9 cellular contexts compared by ENCODE assay signal in the genomic region with DNA sequence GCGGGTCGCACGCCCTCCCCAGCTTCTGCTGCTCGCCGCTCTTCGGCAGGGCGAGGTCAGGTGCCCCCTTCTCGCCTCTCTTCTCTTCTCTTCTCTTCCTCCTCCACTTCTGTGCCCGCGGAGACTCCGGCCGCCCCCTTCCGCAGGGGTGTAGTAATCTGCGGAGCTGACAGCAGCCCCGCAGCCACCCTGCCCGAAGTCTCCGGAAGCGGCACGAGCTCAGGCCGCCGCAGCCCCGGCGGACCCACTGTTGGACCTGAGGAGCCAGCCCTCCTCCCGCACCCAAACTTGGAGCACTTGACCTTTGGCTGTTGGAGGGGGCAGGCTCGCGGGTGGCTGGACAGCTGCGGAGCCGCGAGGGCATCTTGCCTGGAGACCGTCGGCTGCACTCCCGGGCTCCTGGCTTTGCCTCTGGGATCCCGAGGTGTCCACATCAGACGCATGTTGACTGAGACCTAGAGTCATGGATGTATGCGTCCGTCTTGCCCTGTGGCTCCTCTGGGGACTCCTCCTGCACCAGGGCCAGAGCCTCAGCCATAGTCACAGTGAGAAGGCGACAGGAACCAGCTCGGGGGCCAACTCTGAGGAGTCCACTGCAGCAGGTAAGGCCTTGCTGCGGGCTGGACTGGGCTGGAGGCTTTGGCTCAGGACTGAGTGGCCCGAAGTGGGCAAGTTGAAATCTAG. TPM values are rescaled to one million over a fixed set of nuclear protein-coding genes. Genes with fewer than 3 reads are reported as not detected.
DNase-seq lines count a peak whose midpoint lies in the region; ATAC-seq, FAIRE-seq and TF ChIP-seq lines count a peak whose summit lies in the region.
"Had no signal": no experiment of that assay in that cellular context is flagged by ENCODE, and none has a peak within 500 bp of the region (broad histone marks: within the 10 kb centered on the region; RNA-seq: fewer than 3 reads in every experiment).

No MANE protein-coding gene starts in this region.

- no peaks in the 10 kb centered on the region for H3K9me3 ChIP-seq in pancreas

- no peak for TF ChIP-seq CTCF in pancreas (IDR thresholded peaks at IDR 0.05)

- FAIRE-seq in pancreas (lab: Jason Lieb, UNC): no peak
- FAIRE-seq: islet of Langerhans had no signal

- no peaks in the 10 kb centered on the region for H3K27me3 ChIP-seq in pancreas

- H3K36me3 ChIP-seq in pancreas: no peaks in the 10 kb centered on the region

- H3K4me3 ChIP-seq in pancreas: peak overlapping the region; percentile 80 to 92 (median 82)

- DNase-seq in NCI-H82 (lab: John Stamatoyannopoulos, UW): peak; percentile 29
- DNase-seq in NCI-H82 treated with DMSO at 0.1 percent for 48 hours (lab: John Stamatoyannopoulos, UW; ENCODE audit: unreplicated experiment): no peak
- DNase-seq in NCI-H748 treated with DMSO at 0.1 percent for 48 hours (lab: John Stamatoyannopoulos, UW): peak; percentile 17
- peak; percentile 55 for DNase-seq in activated naive CD4-positive, alpha-beta T cell treated with anti-CD3 and anti-CD28 coated beads, Interleukin-2, amount 50 U/mL, for 16 hours
- peak; percentile 88 for DNase-seq in Right ventricle myocardium inferior (ENCODE audit: missing footprints)
- peak in 4 of 6 donors; percentile 21 to 84 (median 53) for DNase-seq in pancreas
- no peak for DNase-seq in cerebellar nuclear complex (lab: John Stamatoyannopoulos, UW)

- ATAC-seq in HG02798 (IDR thresholded peaks at IDR 0.05; ENCODE audit: poor library complexity, unreplicated experiment) (peak; percentile 14), Right ventricle myocardium inferior (peak; percentile 4), pancreas (peak; percentile 8 to 23 (median 22))

- H3K4me1 ChIP-seq in pancreas: peaks cover 16 to 37% (median 33%) of the 10 kb centered on the region in 3 donors

- WGBS in pancreas, 2 donors: 1 to 2% methylated on average over 32 to 40 of the region's 40 CpGs

- intact Hi-C loops in Right ventricle myocardium inferior (cut with DNase I) (loop anchor here (1.0 to 5.0 kb wide), 2 partner anchors 131 to 216 kb away; no protein-coding TSS in a partner anchor), pancreas (cut with DNase I) (no loop called here)

- H3K27ac ChIP-seq in pancreas: peak overlapping the region; percentile 85 to 96 (median 96)

RNA-seq across cellular contexts. Expression of gene STIM1, which starts 0.5 kb away (rescaled TPM):
- total RNA-seq in Right ventricle myocardium inferior (28.9 TPM), pancreas (10 to 100 TPM; 17.0 to 28.9 (median 20.4) TPM)
- polyA plus RNA-seq in pancreas: 10 to 100 TPM; 10.2 to 13.3 TPM

RNA-seq across cellular contexts. Expression of gene RHOG, which starts 15.2 kb away (rescaled TPM):
- total RNA-seq in Right ventricle myocardium inferior (25.6 TPM), pancreas (10 to 100 TPM in 5 of 6 donors, 1 to 10 TPM in 1; 9.0 to 27.5 (median 14.0) TPM)
- polyA plus RNA-seq in pancreas: 10 to 100 TPM; 13.6 to 18.5 TPM

RNA-seq across cellular contexts. Expression of gene PGAP2, which starts 47.6 kb away (rescaled TPM):
- total RNA-seq in Right ventricle myocardium inferior (26.6 TPM), pancreas (10 to 100 TPM; 13.5 to 21.4 (median 17.2) TPM)
- 10 to 100 TPM; 18.6 to 32.9 TPM for polyA plus RNA-seq in pancreas

RNA-seq across cellular contexts. Expression of gene NUP98, which starts 58.6 kb away (rescaled TPM):
- total RNA-seq in Right ventricle myocardium inferior (40.4 TPM), pancreas (10 to 100 TPM; 21.2 to 38.0 (median 27.0) TPM)
- 10 to 100 TPM; 12.2 to 18.7 TPM for polyA plus RNA-seq in pancreas

Comparison
In these comparisons a context has a peak if more than half of its experiments do, and no peak if none do; other contexts are left out.
1. DNase-seq: peak in NCI-H82 (single experiment), NCI-H748 treated with DMSO at 0.1 percent for 48 hours (single experiment), activated naive CD4-positive, alpha-beta T cell treated with anti-CD3 and anti-CD28 coated beads, Interleukin-2, amount 50 U/mL, for 16 hours (single experiment), Right ventricle myocardium inferior (single experiment) and pancreas (4 of 6); none in NCI-H82 treated with DMSO at 0.1 percent for 48 hours (single experiment) and cerebellar nuclear complex (0 of 2).
2. Peak in every context shown above with its lines, with median percentiles within 50 percentile points of each other: ATAC-seq.